1 cellular context compared by ENCODE assay signal in the genomic region with DNA sequence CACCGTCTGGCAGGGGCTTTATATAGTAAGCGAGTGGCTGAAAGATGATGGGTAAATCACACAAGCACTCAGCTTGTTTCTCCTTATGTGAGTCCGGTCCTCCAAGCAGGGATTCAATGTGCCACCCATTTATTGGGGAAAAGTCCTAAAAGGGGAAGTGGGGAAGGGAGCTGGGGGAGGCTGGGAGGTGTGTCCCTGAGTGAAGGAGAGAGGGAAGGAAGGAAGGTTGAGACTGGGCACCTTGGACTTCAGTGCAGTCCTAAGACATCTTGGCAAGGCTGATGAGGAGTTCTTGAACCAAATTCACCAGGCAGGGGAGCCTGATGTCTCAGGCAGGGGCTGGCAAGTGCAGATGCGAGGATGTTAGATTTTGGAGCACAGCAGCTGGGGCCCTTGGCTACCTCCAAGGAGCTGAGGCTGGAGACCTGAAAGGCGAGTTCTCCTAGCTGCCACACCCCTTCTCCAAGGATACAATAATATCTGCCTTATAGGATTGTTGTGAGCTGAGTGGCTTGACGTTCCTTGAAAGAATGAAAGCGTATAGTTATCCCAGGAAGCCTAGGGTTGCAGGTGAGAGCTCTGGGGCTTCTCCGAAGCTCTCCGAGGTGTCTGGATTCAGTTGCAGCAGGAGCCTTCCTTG.
A peak's percentile ranks its signal among the peaks of the same experiment; 100 is the strongest.
TF ChIP-seq lines count a peak whose summit lies in the region.

No MANE protein-coding gene starts in this region.

TF ChIP-seq in K562, 482 proteins besides CTCF, POLR2A, EP300 and RAD21:
- TF ChIP-seq PHF8 (IDR thresholded peaks at IDR 0.05; ENCODE audit: borderline replicate concordance, low read length) (no peak), SPI1 (IDR thresholded peaks at IDR 0.05; ENCODE audit: borderline replicate concordance, low read depth, low read length) (peak; percentile 83)
